25 cellular contexts compared by ENCODE assay signal in the genomic region with DNA sequence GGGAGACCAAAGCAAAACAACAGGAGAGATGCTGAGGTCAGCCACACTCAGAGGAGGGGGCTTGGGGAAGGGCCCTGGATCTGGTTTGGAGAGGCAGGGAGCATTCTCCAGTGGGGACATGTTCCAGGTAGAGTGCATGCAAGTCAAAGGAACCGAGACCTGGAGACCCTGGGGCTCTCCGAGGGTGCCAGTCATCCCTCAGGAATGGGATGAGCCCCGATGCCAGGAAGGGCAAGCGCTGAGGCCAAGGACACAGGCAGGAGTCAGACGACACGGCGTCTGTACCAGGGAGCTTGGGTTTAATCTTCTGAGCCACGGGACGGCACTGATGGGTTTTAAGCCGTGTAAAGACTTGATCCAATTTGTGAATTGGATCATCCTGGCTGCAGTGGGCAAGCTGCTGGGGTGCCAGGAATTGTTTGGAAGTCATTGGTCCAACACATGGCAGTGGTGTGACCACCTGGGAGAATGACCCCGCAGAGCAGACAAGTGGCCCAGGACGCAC. TPM values are rescaled to one million over a fixed set of nuclear protein-coding genes. Genes with fewer than 3 reads are reported as not detected.
"Had no signal": no experiment of that assay in that cellular context is flagged by ENCODE, and none has a peak within 500 bp of the region (broad histone marks: within the 10 kb centered on the region; RNA-seq: fewer than 3 reads in every experiment).

No MANE protein-coding gene starts in this region.

- H3K9me3 Mint-ChIP-seq: natural killer cell treated with Interleukin-12 subunit alpha and Interleukin-12 subunit beta and Interleukin-15 and Interleukin-18, amount 100 ng/mL, for 72 hours; stimulated activated naive B cell treated with anti-CD40 and anti-IgM and Interleukin-4, amounts not matched to agents 10 μg/mL and 1 μg/mL and 100 μg/mL, for 72 hours; type B pancreatic cell had no signal

- H3K9me3 ChIP-seq: esophagus muscularis mucosa, gastroesophageal sphincter, left ventricle myocardium inferior, lower lobe of right lung, psoas muscle, spleen, stomach, uterus had no signal

- H3K4me3 ChIP-seq: esophagus muscularis mucosa, gastroesophageal sphincter, left ventricle myocardium inferior, lower lobe of right lung, psoas muscle, spleen, stomach, uterus had no signal

- H3K27ac Mint-ChIP-seq: natural killer cell treated with Interleukin-12 subunit alpha and Interleukin-12 subunit beta and Interleukin-15 and Interleukin-18, amount 100 ng/mL, for 72 hours; stimulated activated naive B cell treated with anti-CD40 and anti-IgM and Interleukin-4, amounts not matched to agents 10 μg/mL and 1 μg/mL and 100 μg/mL, for 72 hours; type B pancreatic cell had no signal

- H3K27ac ChIP-seq: esophagus muscularis mucosa, gastroesophageal sphincter, left ventricle myocardium inferior, lower lobe of right lung, psoas muscle, spleen, stomach, uterus had no signal

- H3K36me3 ChIP-seq: esophagus muscularis mucosa, gastroesophageal sphincter, left ventricle myocardium inferior, lower lobe of right lung, spleen, stomach, uterus had no signal

- ATAC-seq: gastroesophageal sphincter; left cardiac atrium; lower lobe of right lung; psoas muscle; sciatic nerve; stimulated activated naive B cell treated with anti-CD40 and anti-IgM and Interleukin-4, amounts not matched to agents 10 μg/mL and 1 μg/mL and 100 μg/mL, for 72 hours had no signal

- H3K4me3 Mint-ChIP-seq: natural killer cell treated with Interleukin-12 subunit alpha and Interleukin-12 subunit beta and Interleukin-15 and Interleukin-18, amount 100 ng/mL, for 72 hours; stimulated activated naive B cell treated with anti-CD40 and anti-IgM and Interleukin-4, amounts not matched to agents 10 μg/mL and 1 μg/mL and 100 μg/mL, for 72 hours; type B pancreatic cell had no signal

- H3K27me3 ChIP-seq: esophagus muscularis mucosa, gastroesophageal sphincter, spleen, stomach, uterus had no signal

- H3K36me3 Mint-ChIP-seq: natural killer cell treated with Interleukin-12 subunit alpha and Interleukin-12 subunit beta and Interleukin-15 and Interleukin-18, amount 100 ng/mL, for 72 hours; stimulated activated naive B cell treated with anti-CD40 and anti-IgM and Interleukin-4, amounts not matched to agents 10 μg/mL and 1 μg/mL and 100 μg/mL, for 72 hours; type B pancreatic cell had no signal

- DNase-seq: effector memory CD4-positive, alpha-beta T cell; glutamatergic neuron; islet precursor cell; left cardiac atrium; left ventricle myocardium inferior; lower lobe of right lung; mesenchymal stem cell; midbrain; psoas muscle; spleen; stimulated activated CD4-positive, alpha-beta T cell treated with anti-CD3 and anti-CD28 coated beads, Interleukin-15, amount 100 ng/mL, for 24 hours; stimulated activated CD4-positive, alpha-beta T cell treated with anti-CD3 and anti-CD28 coated beads, Interleukin-1b, Interleukin-23, amount 100 ng/mL, for 48 hours; stimulated activated CD4-positive, alpha-beta T cell treated with anti-CD3 and anti-CD28 coated beads, Interleukin-4, amount 100 ng/mL, for 4 hours; stimulated activated naive B cell treated with anti-CD40 and anti-IgM and Interleukin-4, amounts not matched to agents 10 μg/mL and 1 μg/mL and 100 μg/mL, for 72 hours; stomach; substantia nigra; uterus had no signal

- H3K4me1 Mint-ChIP-seq: stimulated activated naive B cell treated with anti-CD40 and anti-IgM and Interleukin-4, amounts not matched to agents 10 μg/mL and 1 μg/mL and 100 μg/mL, for 72 hours had no signal

- H3K27me3 Mint-ChIP-seq: stimulated activated naive B cell treated with anti-CD40 and anti-IgM and Interleukin-4, amounts not matched to agents 10 μg/mL and 1 μg/mL and 100 μg/mL, for 72 hours; type B pancreatic cell had no signal

- H3K4me1 ChIP-seq: left ventricle myocardium inferior, lower lobe of right lung, psoas muscle, spleen, uterus had no signal

RNA-seq across cellular contexts. Expression of a gene that starts 32.9 kb away (rescaled TPM):
- total RNA-seq: fibroblast of villous mesenchyme; gastroesophageal sphincter; left cardiac atrium; left ventricle myocardium inferior; lower lobe of right lung; natural killer cell treated with Interleukin-12 subunit alpha and Interleukin-12 subunit beta and Interleukin-15 and Interleukin-18, amount 100 ng/mL, for 72 hours; omental fat pad; psoas muscle; sciatic nerve; skeletal muscle tissue; spleen; uterus had no signal
- polyA plus RNA-seq: psoas muscle, spleen had no signal

RNA-seq across cellular contexts. Expression of a gene that starts 35.1 kb away (rescaled TPM):
- total RNA-seq: natural killer cell treated with Interleukin-12 subunit alpha and Interleukin-12 subunit beta and Interleukin-15 and Interleukin-18, amount 100 ng/mL, for 72 hours had no signal
